ENCODE assay signal across 1 cellular context in genomic region chr3:155744626-155745324, GRCh38.
TF ChIP-seq lines count a peak whose summit lies in the region.

Gene PLCH1 (minus strand): TSS chr3:155745071. CDS start chr3:155704224, 40,847 bp downstream.

TF ChIP-seq in WTC11, 78 proteins besides CTCF, POLR2A, EP300 and RAD21 (continued from another document):
- peak; percentile 81; the same call in 1 of the 2 replicates for TF ChIP-seq ZNF532 (CRISPR knock-in tag; IDR thresholded peaks at IDR 0.05; ENCODE audit: borderline replicate concordance)
- 0 out of 2 replicates have a peak, but pooled peaks have one; percentile 54 for TF ChIP-seq TEAD1 (CRISPR knock-in tag; IDR thresholded peaks at IDR 0.05)
- TF ChIP-seq CREB1 (CRISPR knock-in tag; IDR thresholded peaks at IDR 0.05): peak; percentile 57; the same call in 1 of the 2 replicates
- peak; percentile 73; the same call in 1 of the 2 replicates for TF ChIP-seq AR (CRISPR knock-in tag; IDR thresholded peaks at IDR 0.05)
- TF ChIP-seq ZNF219 (CRISPR knock-in tag; IDR thresholded peaks at IDR 0.05; ENCODE audit: borderline replicate concordance): no peak
- TF ChIP-seq NFE2L1 (CRISPR knock-in tag; IDR thresholded peaks at IDR 0.05): no peak
- TF ChIP-seq ZNF671 (CRISPR knock-in tag; IDR thresholded peaks at IDR 0.05): peak; percentile 56; the same call in 1 of the 2 replicates
- no peak for TF ChIP-seq JAZF1 (CRISPR knock-in tag; IDR thresholded peaks at IDR 0.05)
- TF ChIP-seq ARID4B (CRISPR knock-in tag; IDR thresholded peaks at IDR 0.05; ENCODE audit: borderline replicate concordance): 0 out of 2 replicates have a peak, but pooled peaks have one; percentile 54
- TF ChIP-seq ZBTB21 (CRISPR knock-in tag; IDR thresholded peaks at IDR 0.05; ENCODE audit: borderline replicate concordance): 0 out of 2 replicates have a peak, but pooled peaks have one; percentile 51
- TF ChIP-seq HMGA2 (CRISPR knock-in tag; IDR thresholded peaks at IDR 0.05): no peak
- peak; percentile 47; the same call in 1 of the 2 replicates for TF ChIP-seq FOXP4 (CRISPR knock-in tag; IDR thresholded peaks at IDR 0.05)
- peak; percentile 48; the same call in 1 of the 2 replicates for TF ChIP-seq MYBL2 (CRISPR knock-in tag; IDR thresholded peaks at IDR 0.05)
